8 cellular contexts compared by ENCODE assay signal in genomic region chr16:66961065-66961744, GRCh38. TPM values are rescaled to one million over a fixed set of nuclear protein-coding genes. Genes with fewer than 3 reads are reported as not detected.
A peak's percentile ranks its signal among the peaks of the same experiment; 100 is the strongest.
DNase-seq lines count a peak whose midpoint lies in the region; ATAC-seq and TF ChIP-seq lines count a peak whose summit lies in the region.

CES3 (plus strand) TSS chr16:66961266; CDS start chr16:66961308, 42 bp downstream.

- H2AFZ ChIP-seq in MM.1S (ENCODE audit: low read length), result peak within 1 kb of the TSS; percentile 87

- no peaks in the 10 kb centered on the region for H4K20me1 ChIP-seq in MM.1S (ENCODE audit: insufficient read depth, low read length)

- peak within 1 kb of the TSS; percentile 55 for H3K4me2 ChIP-seq in MM.1S (ENCODE audit: low read depth, low read length)

- H3K4me3 ChIP-seq in MM.1S (ENCODE audit: low read length), result peak within 1 kb of the TSS; percentile 47; the same call in 1 of the 2 replicates
- H3K4me3 ChIP-seq in iPS-18c (ENCODE audit: insufficient read depth, low read depth, low read length), result peak within 1 kb of the TSS; percentile 51

- H3K27ac ChIP-seq in MM.1S (ENCODE audit: low read length), result no peak within 1 kb of the TSS

- H3K9me2 ChIP-seq in MM.1S (replicated peaks; ENCODE audit: insufficient read depth, low read length), result no peaks in the 10 kb centered on the region

- H3K9ac ChIP-seq in MM.1S (ENCODE audit: low read length), result peak within 1 kb of the TSS; percentile 13; the same call in 1 of the 2 replicates

- ATAC-seq in GM21737 (IDR thresholded peaks at IDR 0.05; ENCODE audit: unreplicated experiment), result peak; percentile 63

- no peaks in the 10 kb centered on the region for H3F3A ChIP-seq in MM.1S (ENCODE audit: insufficient read depth, low read length)

- TF ChIP-seq CTCF in MM.1S (IDR thresholded peaks at IDR 0.05; ENCODE audit: low read length), result peak; percentile 96

- DNase-seq in Daoy (ENCODE audit: low read depth) (peak; percentile 61), MM.1S (peak; percentile 77), SKM-1 treated with dmso at 0.1 percent for 144 hours (lab: John Stamatoyannopoulos, UW; ENCODE audit: unreplicated experiment) (peak; percentile 82), astrocyte of the hippocampus (ENCODE audit: low read depth, low spot score) (peak; percentile 75), NK-92 (lab: John Stamatoyannopoulos, UW; ENCODE audit: unreplicated experiment) (no peak)
- DNase-seq in stimulated activated CD4-positive, alpha-beta T cell treated with anti-CD3 and anti-CD28 coated beads, Interleukin-15, amount 100 ng/mL, for 24 hours, result peak; percentile 81

- H3K9me3 ChIP-seq in MM.1S (replicated peaks; ENCODE audit: insufficient read depth, low read length), result no peaks in the 10 kb centered on the region
- H3K9me3 ChIP-seq in iPS-18c (ENCODE audit: control insufficient read depth, insufficient read depth, low read length), result no peaks in the 10 kb centered on the region

- H3K79me2 ChIP-seq in MM.1S (ENCODE audit: low read length), result no peaks in the 10 kb centered on the region

- H3K4me1 ChIP-seq in MM.1S (ENCODE audit: low read length), result no peaks in the 10 kb centered on the region

- peaks cover 13% of the 10 kb centered on the region for H3K27me3 ChIP-seq in MM.1S (replicated peaks; ENCODE audit: insufficient read depth, low read length)

- H3K36me3 ChIP-seq in MM.1S (replicated peaks; ENCODE audit: insufficient read depth, low read length), result no peaks in the 10 kb centered on the region

RNA-seq across cellular contexts. Expression of gene CES3, which starts in this region (rescaled TPM):
- 0.29 TPM in 1 of 2 replicates, not detected in the other for total RNA-seq in Daoy (2014; rRNA removed; shearing (Covaris generic))

Comparison
In these comparisons a context has a peak if more than half of its experiments do, and no peak if none do; other contexts are left out.
1. Peak in DNase-seq in Daoy; RNA of the gene not detected or under 1 TPM.